Comparison of ENCODE assay signal across 1 cellular context in the genomic region with DNA sequence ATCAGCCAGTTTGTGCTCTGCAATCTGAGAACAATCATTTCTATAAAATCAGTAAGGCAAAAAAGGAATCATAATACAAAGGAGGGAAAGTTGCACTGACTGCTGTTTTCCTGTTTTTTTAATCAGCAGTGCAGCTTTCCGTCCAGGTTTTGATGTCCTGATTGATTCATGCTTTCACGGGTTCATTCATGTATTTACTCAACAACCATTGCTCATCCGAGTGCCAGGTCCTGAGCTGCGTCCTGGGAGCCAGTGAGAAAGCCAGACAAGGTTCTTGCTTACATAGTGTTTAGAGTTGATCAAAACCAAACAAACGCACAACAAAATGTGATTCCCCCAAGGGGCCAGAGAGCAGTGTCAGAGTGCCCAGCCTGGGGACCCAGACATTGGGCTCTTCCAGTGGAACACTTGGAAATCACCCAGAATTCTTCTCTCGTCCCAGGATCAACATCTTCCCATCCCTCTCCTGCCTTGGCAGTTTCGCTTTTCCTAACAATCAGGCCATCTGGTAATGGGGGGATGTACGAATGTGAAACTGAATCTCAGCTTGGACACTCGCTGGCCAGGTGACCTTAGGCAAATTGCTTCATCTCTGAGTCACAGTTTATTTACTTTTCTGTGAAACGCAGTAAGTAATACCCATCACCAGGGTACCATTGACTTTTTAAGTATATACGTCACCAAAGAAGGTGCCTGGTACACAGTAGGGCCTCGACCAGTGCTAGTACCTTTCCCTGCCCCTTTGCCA.
TF ChIP-seq lines count a peak whose summit lies in the region.

No MANE protein-coding gene starts in this region.

TF ChIP-seq in GM23338, 12 proteins besides CTCF, POLR2A, EP300 and RAD21 (continued from another document):
- TF ChIP-seq, protein P1, sequence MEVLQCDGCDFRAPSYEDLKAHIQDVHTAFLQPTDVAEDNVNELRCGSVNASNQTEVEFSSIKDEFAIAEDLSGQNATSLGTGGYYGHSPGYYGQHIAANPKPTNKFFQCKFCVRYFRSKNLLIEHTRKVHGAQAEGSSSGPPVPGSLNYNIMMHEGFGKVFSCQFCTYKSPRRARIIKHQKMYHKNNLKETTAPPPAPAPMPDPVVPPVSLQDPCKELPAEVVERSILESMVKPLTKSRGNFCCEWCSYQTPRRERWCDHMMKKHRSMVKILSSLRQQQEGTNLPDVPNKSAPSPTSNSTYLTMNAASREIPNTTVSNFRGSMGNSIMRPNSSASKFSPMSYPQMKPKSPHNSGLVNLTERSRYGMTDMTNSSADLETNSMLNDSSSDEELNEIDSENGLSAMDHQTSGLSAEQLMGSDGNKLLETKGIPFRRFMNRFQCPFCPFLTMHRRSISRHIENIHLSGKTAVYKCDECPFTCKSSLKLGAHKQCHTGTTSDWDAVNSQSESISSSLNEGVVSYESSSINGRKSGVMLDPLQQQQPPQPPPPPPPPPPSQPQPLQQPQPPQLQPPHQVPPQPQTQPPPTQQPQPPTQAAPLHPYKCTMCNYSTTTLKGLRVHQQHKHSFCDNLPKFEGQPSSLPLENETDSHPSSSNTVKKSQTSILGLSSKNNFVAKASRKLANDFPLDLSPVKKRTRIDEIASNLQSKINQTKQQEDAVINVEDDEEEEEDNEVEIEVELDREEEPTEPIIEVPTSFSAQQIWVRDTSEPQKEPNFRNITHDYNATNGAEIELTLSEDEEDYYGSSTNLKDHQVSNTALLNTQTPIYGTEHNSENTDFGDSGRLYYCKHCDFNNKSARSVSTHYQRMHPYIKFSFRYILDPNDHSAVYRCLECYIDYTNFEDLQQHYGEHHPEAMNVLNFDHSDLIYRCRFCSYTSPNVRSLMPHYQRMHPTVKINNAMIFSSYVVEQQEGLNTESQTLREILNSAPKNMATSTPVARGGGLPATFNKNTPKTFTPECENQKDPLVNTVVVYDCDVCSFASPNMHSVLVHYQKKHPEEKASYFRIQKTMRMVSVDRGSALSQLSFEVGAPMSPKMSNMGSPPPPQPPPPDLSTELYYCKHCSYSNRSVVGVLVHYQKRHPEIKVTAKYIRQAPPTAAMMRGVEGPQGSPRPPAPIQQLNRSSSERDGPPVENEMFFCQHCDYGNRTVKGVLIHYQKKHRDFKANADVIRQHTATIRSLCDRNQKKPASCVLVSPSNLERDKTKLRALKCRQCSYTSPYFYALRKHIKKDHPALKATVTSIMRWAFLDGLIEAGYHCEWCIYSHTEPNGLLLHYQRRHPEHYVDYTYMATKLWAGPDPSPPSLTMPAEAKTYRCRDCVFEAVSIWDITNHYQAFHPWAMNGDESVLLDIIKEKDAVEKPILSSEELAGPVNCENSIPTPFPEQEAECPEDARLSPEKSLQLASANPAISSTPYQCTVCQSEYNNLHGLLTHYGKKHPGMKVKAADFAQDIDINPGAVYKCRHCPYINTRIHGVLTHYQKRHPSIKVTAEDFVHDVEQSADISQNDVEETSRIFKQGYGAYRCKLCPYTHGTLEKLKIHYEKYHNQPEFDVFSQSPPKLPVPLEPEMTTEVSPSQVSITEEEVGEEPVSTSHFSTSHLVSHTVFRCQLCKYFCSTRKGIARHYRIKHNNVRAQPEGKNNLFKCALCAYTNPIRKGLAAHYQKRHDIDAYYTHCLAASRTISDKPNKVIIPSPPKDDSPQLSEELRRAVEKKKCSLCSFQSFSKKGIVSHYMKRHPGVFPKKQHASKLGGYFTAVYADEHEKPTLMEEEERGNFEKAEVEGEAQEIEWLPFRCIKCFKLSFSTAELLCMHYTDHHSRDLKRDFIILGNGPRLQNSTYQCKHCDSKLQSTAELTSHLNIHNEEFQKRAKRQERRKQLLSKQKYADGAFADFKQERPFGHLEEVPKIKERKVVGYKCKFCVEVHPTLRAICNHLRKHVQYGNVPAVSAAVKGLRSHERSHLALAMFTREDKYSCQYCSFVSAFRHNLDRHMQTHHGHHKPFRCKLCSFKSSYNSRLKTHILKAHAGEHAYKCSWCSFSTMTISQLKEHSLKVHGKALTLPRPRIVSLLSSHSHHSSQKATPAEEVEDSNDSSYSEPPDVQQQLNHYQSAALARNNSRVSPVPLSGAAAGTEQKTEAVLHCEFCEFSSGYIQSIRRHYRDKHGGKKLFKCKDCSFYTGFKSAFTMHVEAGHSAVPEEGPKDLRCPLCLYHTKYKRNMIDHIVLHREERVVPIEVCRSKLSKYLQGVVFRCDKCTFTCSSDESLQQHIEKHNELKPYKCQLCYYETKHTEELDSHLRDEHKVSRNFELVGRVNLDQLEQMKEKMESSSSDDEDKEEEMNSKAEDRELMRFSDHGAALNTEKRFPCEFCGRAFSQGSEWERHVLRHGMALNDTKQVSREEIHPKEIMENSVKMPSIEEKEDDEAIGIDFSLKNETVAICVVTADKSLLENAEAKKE (CRISPR knock-in tag; IDR thresholded peaks at IDR 0.05) = no peak
- TF ChIP-seq, protein P2, sequence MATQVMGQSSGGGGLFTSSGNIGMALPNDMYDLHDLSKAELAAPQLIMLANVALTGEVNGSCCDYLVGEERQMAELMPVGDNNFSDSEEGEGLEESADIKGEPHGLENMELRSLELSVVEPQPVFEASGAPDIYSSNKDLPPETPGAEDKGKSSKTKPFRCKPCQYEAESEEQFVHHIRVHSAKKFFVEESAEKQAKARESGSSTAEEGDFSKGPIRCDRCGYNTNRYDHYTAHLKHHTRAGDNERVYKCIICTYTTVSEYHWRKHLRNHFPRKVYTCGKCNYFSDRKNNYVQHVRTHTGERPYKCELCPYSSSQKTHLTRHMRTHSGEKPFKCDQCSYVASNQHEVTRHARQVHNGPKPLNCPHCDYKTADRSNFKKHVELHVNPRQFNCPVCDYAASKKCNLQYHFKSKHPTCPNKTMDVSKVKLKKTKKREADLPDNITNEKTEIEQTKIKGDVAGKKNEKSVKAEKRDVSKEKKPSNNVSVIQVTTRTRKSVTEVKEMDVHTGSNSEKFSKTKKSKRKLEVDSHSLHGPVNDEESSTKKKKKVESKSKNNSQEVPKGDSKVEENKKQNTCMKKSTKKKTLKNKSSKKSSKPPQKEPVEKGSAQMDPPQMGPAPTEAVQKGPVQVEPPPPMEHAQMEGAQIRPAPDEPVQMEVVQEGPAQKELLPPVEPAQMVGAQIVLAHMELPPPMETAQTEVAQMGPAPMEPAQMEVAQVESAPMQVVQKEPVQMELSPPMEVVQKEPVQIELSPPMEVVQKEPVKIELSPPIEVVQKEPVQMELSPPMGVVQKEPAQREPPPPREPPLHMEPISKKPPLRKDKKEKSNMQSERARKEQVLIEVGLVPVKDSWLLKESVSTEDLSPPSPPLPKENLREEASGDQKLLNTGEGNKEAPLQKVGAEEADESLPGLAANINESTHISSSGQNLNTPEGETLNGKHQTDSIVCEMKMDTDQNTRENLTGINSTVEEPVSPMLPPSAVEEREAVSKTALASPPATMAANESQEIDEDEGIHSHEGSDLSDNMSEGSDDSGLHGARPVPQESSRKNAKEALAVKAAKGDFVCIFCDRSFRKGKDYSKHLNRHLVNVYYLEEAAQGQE (IDR thresholded peaks at IDR 0.05; ENCODE audit: unreplicated experiment) = no peak
- TF ChIP-seq NANOG (IDR thresholded peaks at IDR 0.05; ENCODE audit: borderline replicate concordance) = no peak
- TF ChIP-seq POLR2AphosphoS5 (IDR thresholded peaks at IDR 0.05; ENCODE audit: low read depth) = no peak
- TF ChIP-seq ZNF331 (CRISPR knock-in tag; IDR thresholded peaks at IDR 0.05; ENCODE audit: low read depth) = no peak
- TF ChIP-seq, protein P3, sequence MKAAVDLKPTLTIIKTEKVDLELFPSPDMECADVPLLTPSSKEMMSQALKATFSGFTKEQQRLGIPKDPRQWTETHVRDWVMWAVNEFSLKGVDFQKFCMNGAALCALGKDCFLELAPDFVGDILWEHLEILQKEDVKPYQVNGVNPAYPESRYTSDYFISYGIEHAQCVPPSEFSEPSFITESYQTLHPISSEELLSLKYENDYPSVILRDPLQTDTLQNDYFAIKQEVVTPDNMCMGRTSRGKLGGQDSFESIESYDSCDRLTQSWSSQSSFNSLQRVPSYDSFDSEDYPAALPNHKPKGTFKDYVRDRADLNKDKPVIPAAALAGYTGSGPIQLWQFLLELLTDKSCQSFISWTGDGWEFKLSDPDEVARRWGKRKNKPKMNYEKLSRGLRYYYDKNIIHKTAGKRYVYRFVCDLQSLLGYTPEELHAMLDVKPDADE (IDR thresholded peaks at IDR 0.05) = no peak
- TF ChIP-seq JUNB (IDR thresholded peaks at IDR 0.05; ENCODE audit: unreplicated experiment) = no peak
- TF ChIP-seq ZNF114 (CRISPR knock-in tag; IDR thresholded peaks at IDR 0.05) = no peak
- TF ChIP-seq STAT1 (IDR thresholded peaks at IDR 0.05; ENCODE audit: unreplicated experiment) = no peak
- TF ChIP-seq EZH2 (IDR thresholded peaks at IDR 0.05; ENCODE audit: low read depth, unreplicated experiment) = no peak
